In genomic region chr1:63115527-63115926, GRCh38 we compare ENCODE assay signal across 1 cellular context.
TF ChIP-seq lines count a peak whose summit lies in the region.

No MANE protein-coding gene starts in this region.

TF ChIP-seq in GM23338, 12 proteins besides CTCF, POLR2A, EP300 and RAD21 (continued from another document):
- TF ChIP-seq ZNF462 (CRISPR knock-in tag; IDR thresholded peaks at IDR 0.05), result no peak
- no peak for TF ChIP-seq STAT1 (IDR thresholded peaks at IDR 0.05; ENCODE audit: unreplicated experiment)
- TF ChIP-seq ZNF114 (CRISPR knock-in tag; IDR thresholded peaks at IDR 0.05), result no peak
